In the genomic region with DNA sequence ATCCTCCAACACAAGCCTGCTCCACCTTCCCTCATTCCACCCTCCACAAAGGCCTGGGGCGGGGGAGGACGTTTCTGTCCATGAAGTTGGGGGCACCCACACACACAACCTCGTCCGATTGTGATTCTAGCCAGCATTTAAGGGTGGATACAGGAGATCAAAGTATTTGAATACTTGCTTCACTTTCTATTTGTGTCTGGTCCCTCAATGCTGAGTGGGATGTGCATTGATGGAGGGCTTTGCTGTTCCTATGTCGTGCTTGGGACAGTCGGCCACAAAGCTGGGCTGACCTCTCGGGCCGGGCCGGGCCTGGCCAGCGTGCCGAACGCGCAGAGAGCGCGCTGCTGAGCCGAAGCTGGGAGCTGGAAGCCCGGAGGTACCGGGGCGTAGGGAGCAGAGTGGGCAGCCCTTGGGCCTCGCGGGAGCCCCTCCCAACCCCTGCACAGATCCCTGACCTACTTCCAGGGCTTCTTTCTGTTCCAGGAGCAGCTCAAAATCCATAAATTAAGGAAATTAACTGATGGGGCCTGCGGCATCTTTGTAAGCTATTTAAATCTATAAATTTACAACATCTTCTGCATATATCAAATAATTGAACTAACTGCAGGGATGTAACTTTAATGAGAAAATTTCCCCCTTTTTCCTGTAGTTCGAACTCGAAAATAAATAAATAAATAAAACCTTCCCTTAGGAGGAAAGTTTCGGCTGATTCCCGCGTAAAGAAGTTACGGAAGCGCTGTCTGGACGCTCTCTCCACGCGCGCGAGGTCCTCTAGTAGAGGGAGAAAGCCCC, we compare ENCODE assay signal across 7 cellular contexts. TPM values are rescaled to one million over a fixed set of nuclear protein-coding genes. Genes with fewer than 3 reads are reported as not detected.
DNase-seq lines count a peak whose midpoint lies in the region; ATAC-seq lines count a peak whose summit lies in the region.

No MANE protein-coding gene starts in this region.

- no peak for ATAC-seq in stimulated activated memory B cell treated with anti-CD40 and anti-IgM and Interleukin-4, amounts not matched to agents 10 μg/mL and 1 μg/mL and 100 μg/mL, for 72 hours
- ATAC-seq in GM18858 (IDR thresholded peaks at IDR 0.05; ENCODE audit: unreplicated experiment), result no peak

- peaks cover 47% of the 10 kb centered on the region for H3K27me3 Mint-ChIP-seq in activated naive CD8-positive, alpha-beta T cell treated with anti-CD3 and anti-CD28 coated beads for 36 hours
- peaks cover 38% of the 10 kb centered on the region for H3K27me3 Mint-ChIP-seq in stimulated activated memory B cell treated with anti-CD40 and anti-IgM and Interleukin-4, amounts not matched to agents 10 μg/mL and 1 μg/mL and 100 μg/mL, for 72 hours

- H3K4me3 ChIP-seq in iPS-15b (ENCODE audit: low read depth, low read length), result peak overlapping the region; percentile 48

- H3K27ac Mint-ChIP-seq in activated naive CD8-positive, alpha-beta T cell treated with anti-CD3 and anti-CD28 coated beads for 36 hours, result no peak overlapping the region
- H3K27ac Mint-ChIP-seq in stimulated activated memory B cell treated with anti-CD40 and anti-IgM and Interleukin-4, amounts not matched to agents 10 μg/mL and 1 μg/mL and 100 μg/mL, for 72 hours, result no peak overlapping the region

- no peaks in the 10 kb centered on the region for H3K36me3 Mint-ChIP-seq in activated naive CD8-positive, alpha-beta T cell treated with anti-CD3 and anti-CD28 coated beads for 36 hours
- no peaks in the 10 kb centered on the region for H3K36me3 Mint-ChIP-seq in stimulated activated memory B cell treated with anti-CD40 and anti-IgM and Interleukin-4, amounts not matched to agents 10 μg/mL and 1 μg/mL and 100 μg/mL, for 72 hours

- no peaks in the 10 kb centered on the region for H3K9me3 ChIP-seq in iPS-15b (ENCODE audit: control insufficient read depth, insufficient read depth, low read length)

- no peaks in the 10 kb centered on the region for H3K36me3 ChIP-seq in iPS-15b (ENCODE audit: control insufficient read depth, insufficient read depth, low read length)

- H3K4me1 ChIP-seq in iPS-15b (ENCODE audit: control insufficient read depth, insufficient read depth, low read length), result peaks cover 8% of the 10 kb centered on the region

- DNase-seq in HT-29 (ENCODE audit: low spot score), result peak; percentile 22
- no peak for DNase-seq in activated naive CD8-positive, alpha-beta T cell treated with anti-CD3 and anti-CD28 coated beads for 36 hours
- no peak for DNase-seq in ureter (ENCODE audit: low spot score)
- no peak for DNase-seq in KG1 (lab: John Stamatoyannopoulos, UW)

- no peaks in the 10 kb centered on the region for H3K9me3 Mint-ChIP-seq in activated naive CD8-positive, alpha-beta T cell treated with anti-CD3 and anti-CD28 coated beads for 36 hours
- no peaks in the 10 kb centered on the region for H3K9me3 Mint-ChIP-seq in stimulated activated memory B cell treated with anti-CD40 and anti-IgM and Interleukin-4, amounts not matched to agents 10 μg/mL and 1 μg/mL and 100 μg/mL, for 72 hours

- H3K27me3 ChIP-seq in iPS-15b (ENCODE audit: control insufficient read depth, insufficient read depth, low read length), result peaks cover 4% of the 10 kb centered on the region

- no peaks in the 10 kb centered on the region for H3K4me1 Mint-ChIP-seq in activated naive CD8-positive, alpha-beta T cell treated with anti-CD3 and anti-CD28 coated beads for 36 hours
- no peaks in the 10 kb centered on the region for H3K4me1 Mint-ChIP-seq in stimulated activated memory B cell treated with anti-CD40 and anti-IgM and Interleukin-4, amounts not matched to agents 10 μg/mL and 1 μg/mL and 100 μg/mL, for 72 hours

- peak overlapping the region; percentile 69 for H3K4me3 Mint-ChIP-seq in activated naive CD8-positive, alpha-beta T cell treated with anti-CD3 and anti-CD28 coated beads for 36 hours
- peak overlapping the region; percentile 81 for H3K4me3 Mint-ChIP-seq in stimulated activated memory B cell treated with anti-CD40 and anti-IgM and Interleukin-4, amounts not matched to agents 10 μg/mL and 1 μg/mL and 100 μg/mL, for 72 hours

- H3K9ac ChIP-seq in iPS-15b (ENCODE audit: low read depth, low read length), result no peak overlapping the region

RNA-seq across cellular contexts. Expression of gene KCTD15, which starts 1.9 kb away (rescaled TPM):
- total RNA-seq in HT-29 (2014; rRNA removed; shearing (Covaris generic)), result 25.4 and 28.1 TPM in 2 replicates
- 1 to 10 TPM; 7.5 to 9.9 TPM for total RNA-seq in activated naive CD8-positive, alpha-beta T cell treated with anti-CD3 and anti-CD28 coated beads for 36 hours
- 49.3 TPM for total RNA-seq in ureter
